ENCODE assay signal across 21 cellular contexts in genomic region chr2:20532634-20533437, GRCh38.
A peak's percentile ranks its signal among the peaks of the same experiment; 100 is the strongest.
DNase-seq lines count a peak whose midpoint lies in the region; ATAC-seq and TF ChIP-seq lines count a peak whose summit lies in the region.
"Had no signal": no experiment of that assay in that cellular context is flagged by ENCODE, and none has a peak within 500 bp of the region (broad histone marks: within the 10 kb centered on the region; RNA-seq: fewer than 3 reads in every experiment).

No MANE protein-coding gene starts in this region.

- no peak overlapping the region for H3K4me3 ChIP-seq in SJCRH30
- no peak overlapping the region for H3K4me3 ChIP-seq in osteoblast (ENCODE audit: insufficient read depth, low read length)
- H3K4me3 ChIP-seq in sigmoid colon, result no peak overlapping the region
- H3K4me3 ChIP-seq: lower lobe of right lung had no signal

- H2AFZ ChIP-seq in osteoblast (ENCODE audit: low read length), result no peak overlapping the region

- H4K20me1 ChIP-seq in osteoblast (ENCODE audit: insufficient read depth, low read length), result no peaks in the 10 kb centered on the region

- TF ChIP-seq EP300 in sigmoid colon (IDR thresholded peaks at IDR 0.05), result no peak

- H3K4me2 ChIP-seq in osteoblast (ENCODE audit: insufficient read depth, low read length), result no peak overlapping the region

- 65 to 77% methylated on average over 17 of the region's 17 CpGs for WGBS in sigmoid colon, 2 donors

- H3K79me2 ChIP-seq in osteoblast (ENCODE audit: insufficient read depth, low read length), result no peaks in the 10 kb centered on the region

- H3K27me3 ChIP-seq in SJCRH30, result no peaks in the 10 kb centered on the region
- no peaks in the 10 kb centered on the region for H3K27me3 ChIP-seq in osteoblast (ENCODE audit: insufficient read depth, low read length)
- no peaks in the 10 kb centered on the region for H3K27me3 ChIP-seq in sigmoid colon

- H3K27ac ChIP-seq in SJCRH30 (no peak overlapping the region), osteoblast (ENCODE audit: low read depth, low read length) (no peak overlapping the region), sigmoid colon (no peak overlapping the region)
- H3K27ac ChIP-seq: lower lobe of right lung had no signal

- H3K4me1 ChIP-seq in SJCRH30 (peaks cover 12% of the 10 kb centered on the region), osteoblast (ENCODE audit: insufficient read depth, low read length) (no peaks in the 10 kb centered on the region), sigmoid colon (peaks cover 0 to 8% (median 0%) of the 10 kb centered on the region in 4 donors)
- H3K4me1 ChIP-seq: lower lobe of right lung had no signal

- intact Hi-C loops in sigmoid colon (cut with DNase I), result no loop called here

- ATAC-seq in HG02973 (IDR thresholded peaks at IDR 0.05; ENCODE audit: unreplicated experiment), result no peak
- ATAC-seq: activated CD8-positive, alpha-beta T cell treated with anti-CD3 and anti-CD28 coated beads, Interleukin-2, amount 10 ng/mL, durations not matched to agents 7 days and 5 days had no signal

- H3K9me3 ChIP-seq in SJCRH30 (replicated peaks) (no peaks in the 10 kb centered on the region), osteoblast (ENCODE audit: low read depth, low read length) (no peaks in the 10 kb centered on the region), sigmoid colon (no peaks in the 10 kb centered on the region)
- H3K9me3 ChIP-seq: lower lobe of right lung had no signal

- TF ChIP-seq CTCF in osteoblast (IDR thresholded peaks at IDR 0.05; ENCODE audit: extremely low read depth, low read depth, low read length), result no peak
- no peak for TF ChIP-seq CTCF in sigmoid colon (IDR thresholded peaks at IDR 0.05)

- DNase-seq in EH (ENCODE audit: low read depth) (peak; percentile 30), SJCRH30 (peak; percentile 70 to 71), left kidney (ENCODE audit: low read depth, low spot score) (peak; percentile 58), osteoblast (ENCODE audit: insufficient read length, low spot score, missing footprints) (peak; percentile 76), SIG-M5 (lab: John Stamatoyannopoulos, UW) (no peak), SKM-1 (lab: John Stamatoyannopoulos, UW; ENCODE audit: unreplicated experiment) (no peak), sigmoid colon (no peak)
- DNase-seq: ACHN; activated CD4-positive, CD25-positive, alpha-beta regulatory T cell treated with anti-CD3 and anti-CD28 coated beads, Interleukin-2, amount 50 U/mL, for 72 hours; activated CD8-positive, alpha-beta T cell treated with anti-CD3 and anti-CD28 coated beads, Interleukin-2, amount 10 ng/mL, durations not matched to agents 7 days and 5 days; activated naive CD4-positive, alpha-beta T cell treated with Interleukin-2 at 50 U/mL for 16 hours; activated T-cell treated with anti-CD3 and anti-CD28 coated beads, Interleukin-2, amount 50 U/mL, for 1 hour; KBM-7; lower lobe of right lung; MM.1S; NCI-H1436; NCI-H526; stimulated activated CD4-positive, alpha-beta T cell treated with anti-CD3 and anti-CD28 coated beads, Interleukin-15, amount 100 ng/mL, for 24 hours; stimulated activated CD8-positive, alpha-beta memory T cell treated with anti-CD3 and anti-CD28 coated beads, Interleukin-4, amount 100 ng/mL, for 48 hours; SW 1271 had no signal

- H3K36me3 ChIP-seq in SJCRH30, result no peaks in the 10 kb centered on the region
- no peaks in the 10 kb centered on the region for H3K36me3 ChIP-seq in osteoblast (ENCODE audit: insufficient read depth, low read length)
- H3K36me3 ChIP-seq in sigmoid colon, result no peaks in the 10 kb centered on the region
- H3K36me3 ChIP-seq: lower lobe of right lung had no signal

- TF ChIP-seq POLR2A in sigmoid colon (IDR thresholded peaks at IDR 0.05), result no peak

Comparison
In these comparisons a context has a peak if more than half of its experiments do, and no peak if none do; other contexts are left out.
1. DNase-seq: peak in EH (single experiment), SJCRH30 (2 of 2), left kidney (single experiment) and osteoblast (single experiment); none in SIG-M5 (single experiment), SKM-1 (single experiment) and sigmoid colon (single experiment).